In the genomic region with DNA sequence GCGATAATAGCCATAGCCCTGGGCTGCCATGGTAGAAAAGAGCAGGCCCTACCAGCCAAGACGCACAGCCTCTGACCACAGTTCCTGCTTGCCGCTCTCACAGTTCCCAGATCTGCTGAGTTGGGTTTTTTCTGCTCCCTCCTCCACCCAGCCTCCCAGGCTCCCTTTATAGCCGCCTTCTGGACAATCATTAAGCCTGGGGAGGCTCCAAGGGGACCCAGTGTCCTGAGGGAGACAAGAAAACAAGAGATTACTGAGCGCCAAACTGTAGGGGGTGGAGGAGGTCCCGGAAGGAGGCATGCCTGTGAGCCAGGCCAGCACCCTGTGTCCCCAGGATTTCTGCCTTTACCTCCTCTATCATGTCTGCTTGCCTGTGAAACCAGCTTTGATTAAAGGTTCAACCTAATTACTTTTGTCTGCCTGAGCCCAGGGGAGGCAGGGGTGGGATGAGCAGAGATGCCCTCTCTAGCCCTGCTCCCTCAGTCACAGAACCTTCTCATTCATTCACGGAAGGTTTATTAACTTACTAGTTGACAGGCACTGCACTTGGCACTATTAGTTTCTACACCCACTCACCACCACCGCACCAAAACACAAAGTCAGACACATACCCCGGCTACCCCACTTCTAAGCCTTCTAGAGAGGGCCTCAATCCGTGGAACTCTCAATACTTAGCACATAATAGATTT, we compare ENCODE assay signal across 8 cellular contexts. TPM values are rescaled to one million over a fixed set of nuclear protein-coding genes. Genes with fewer than 3 reads are reported as not detected.
DNase-seq lines count a peak whose midpoint lies in the region; ATAC-seq and TF ChIP-seq lines count a peak whose summit lies in the region.

No MANE protein-coding gene starts in this region.

- peak overlapping the region; percentile 14 for H4K12ac ChIP-seq in trophoblast cell (ENCODE audit: low read depth, low read length)

- no peak overlapping the region for H4K91ac ChIP-seq in trophoblast cell (ENCODE audit: low read depth, low read length)

- peaks cover 11% of the 10 kb centered on the region for H3K36me3 Mint-ChIP-seq in activated CD4-positive, alpha-beta memory T cell treated with anti-CD3 and anti-CD28 coated beads for 36 hours

- peak overlapping the region; percentile 82 for H3K4me3 Mint-ChIP-seq in activated CD4-positive, alpha-beta memory T cell treated with anti-CD3 and anti-CD28 coated beads for 36 hours

- H3K9ac ChIP-seq in trophoblast cell (ENCODE audit: low read length), result peak overlapping the region; percentile 34

- H3K27ac Mint-ChIP-seq in activated CD4-positive, alpha-beta memory T cell treated with anti-CD3 and anti-CD28 coated beads for 36 hours, result peak overlapping the region; percentile 89

- peaks cover 22 to 34% of the 10 kb centered on the region in 2 experiments for H3K36me3 ChIP-seq in trophoblast cell (ENCODE audit: control insufficient read depth in 1 of 2, insufficient read depth in 2 of 2, low read length in 2 of 2)

- peaks cover 10% of the 10 kb centered on the region for H3K79me2 ChIP-seq in trophoblast cell (ENCODE audit: control insufficient read depth, insufficient read depth, low read length, poor library complexity)

- no CpG with 5 or more reads among the region's 10 CpGs for WGBS in trophoblast cell (ENCODE audit: extremely low coverage, insufficient coverage, insufficient read length)

- ATAC-seq in HG03354 (IDR thresholded peaks at IDR 0.05; ENCODE audit: poor library complexity, severe bottlenecking, unreplicated experiment), result peak; percentile 15

- peak overlapping the region; percentile 90 for H3K4me3 ChIP-seq in fibroblast of the aortic adventitia (ENCODE audit: low read depth, low read length)
- no peak overlapping the region for H3K4me3 ChIP-seq in trophoblast cell (ENCODE audit: low read depth, low read length)

- H3K9me3 Mint-ChIP-seq in activated CD4-positive, alpha-beta memory T cell treated with anti-CD3 and anti-CD28 coated beads for 36 hours, result no peaks in the 10 kb centered on the region

- peak; percentile 6 for DNase-seq in NCI-H146 (lab: John Stamatoyannopoulos, UW)
- no peak for DNase-seq in NCI-H146 treated with DMSO at 0.1 percent for 48 hours (lab: John Stamatoyannopoulos, UW; ENCODE audit: unreplicated experiment)
- peak; percentile 72 for DNase-seq in activated CD4-positive, alpha-beta memory T cell treated with anti-CD3 and anti-CD28 coated beads for 36 hours
- no peak for DNase-seq in fibroblast of the aortic adventitia (ENCODE audit: low read depth)
- DNase-seq in trophoblast cell, result no peak
- DNase-seq in DMS153 treated with DMSO at 0.1 percent for 48 hours (lab: John Stamatoyannopoulos, UW; ENCODE audit: unreplicated experiment), result no peak
- DNase-seq in NCI-H1105 treated with DMSO at 0.1 percent for 48 hours (lab: John Stamatoyannopoulos, UW), result no peak

- peak overlapping the region; percentile 4 for H3K18ac ChIP-seq in trophoblast cell (ENCODE audit: low read length)

- H3K4me2 ChIP-seq in trophoblast cell (ENCODE audit: low read length), result peak overlapping the region; percentile 71

- H2AFZ ChIP-seq in trophoblast cell (ENCODE audit: insufficient read depth, low read length, poor library complexity), result no peak overlapping the region

- CTCF ChIA-PET in activated CD4-positive, alpha-beta memory T cell treated with anti-CD3 and anti-CD28 coated beads for 36 hours (lab: Charles Lee), result interaction anchor here (0.8 to 2.4 kb wide), 4 partner anchors 9 to 15 kb away, joined by 3 to 8 read pairs (median 4); a partner anchor contains a TSS

- peaks cover 2% of the 10 kb centered on the region for H3K9me3 ChIP-seq in trophoblast cell (ENCODE audit: insufficient read depth, low read depth, low read length)

- peak overlapping the region; percentile 20 for H2BK120ac ChIP-seq in trophoblast cell (ENCODE audit: insufficient read depth, low read length, poor library complexity)

- no peak overlapping the region for H3K14ac ChIP-seq in trophoblast cell (ENCODE audit: low read length)

- H2AK5ac ChIP-seq in trophoblast cell (ENCODE audit: low read length), result peak overlapping the region; percentile 54

- no peak overlapping the region for H3K27ac ChIP-seq in trophoblast cell (ENCODE audit: low read depth, low read length)

- peaks cover 5% of the 10 kb centered on the region for H3K79me1 ChIP-seq in trophoblast cell (ENCODE audit: low read length)

- POLR2A ChIA-PET in activated CD4-positive, alpha-beta memory T cell treated with anti-CD3 and anti-CD28 coated beads for 36 hours (lab: Charles Lee), result interaction anchor here (1.0 to 3.0 kb wide), 6 partner anchors 10 to 86 kb away, joined by 3 to 17 read pairs (median 4); a partner anchor contains a TSS

- H3K23ac ChIP-seq in trophoblast cell (ENCODE audit: low read length), result no peak overlapping the region

- H3K4ac ChIP-seq in trophoblast cell (ENCODE audit: low read depth, low read length), result peak overlapping the region; percentile 61

- no peak overlapping the region for H2BK5ac ChIP-seq in trophoblast cell (ENCODE audit: low read depth, low read length, poor library complexity)

- H4K8ac ChIP-seq in trophoblast cell (ENCODE audit: low read depth, low read length), result no peak overlapping the region

- no peaks in the 10 kb centered on the region for H3K27me3 Mint-ChIP-seq in activated CD4-positive, alpha-beta memory T cell treated with anti-CD3 and anti-CD28 coated beads for 36 hours

- no peak for TF ChIP-seq CTCF in fibroblast of the aortic adventitia (IDR thresholded peaks at IDR 0.05; ENCODE audit: insufficient read depth, low read length)

- intact Hi-C loops in activated CD4-positive, alpha-beta memory T cell treated with anti-CD3 and anti-CD28 coated beads for 36 hours (cut with micrococcal nuclease), result loop anchor here (1.0 to 2.0 kb wide), 3 partner anchors 11 to 71 kb away; a partner anchor contains a TSS

- no peak overlapping the region for H2BK12ac ChIP-seq in trophoblast cell (ENCODE audit: low read length)

- H3K27me3 ChIP-seq in trophoblast cell (ENCODE audit: insufficient read depth, low read length), result no peaks in the 10 kb centered on the region

- H3K4me1 Mint-ChIP-seq in activated CD4-positive, alpha-beta memory T cell treated with anti-CD3 and anti-CD28 coated beads for 36 hours (ENCODE audit: low read depth), result peaks cover 24% of the 10 kb centered on the region

- peaks cover 32 to 40% of the 10 kb centered on the region in 2 experiments for H3K4me1 ChIP-seq in trophoblast cell (ENCODE audit: control insufficient read depth in 1 of 2, insufficient read depth in 2 of 2, low read length in 2 of 2)

RNA-seq across cellular contexts. Expression of a gene that starts 1.2 kb away (rescaled TPM):
- 10 to 100 TPM; 33.4 to 37.0 TPM for total RNA-seq in activated CD4-positive, alpha-beta memory T cell treated with anti-CD3 and anti-CD28 coated beads for 36 hours
- 13.4 and 15.5 TPM in 2 replicates for total RNA-seq in fibroblast of the aortic adventitia (ENCODE audit: low replicate concordance)
- 22.4 and 23.1 TPM in 2 replicates for polyA plus RNA-seq in trophoblast cell (2013)

RNA-seq across cellular contexts. Expression of a gene that starts 10.9 kb away (rescaled TPM):
- total RNA-seq in activated CD4-positive, alpha-beta memory T cell treated with anti-CD3 and anti-CD28 coated beads for 36 hours, result 10 to 100 TPM; 86.4 to 87.8 TPM
- 61.2 and 79.9 TPM in 2 replicates for total RNA-seq in fibroblast of the aortic adventitia (ENCODE audit: low replicate concordance)
- polyA plus RNA-seq in trophoblast cell (2013), result 64.3 and 64.9 TPM in 2 replicates

RNA-seq across cellular contexts. Expression of a gene that starts 11.3 kb away (rescaled TPM):
- 1,000 to 10,000 TPM; 1,852 to 1,922 TPM for total RNA-seq in activated CD4-positive, alpha-beta memory T cell treated with anti-CD3 and anti-CD28 coated beads for 36 hours
- total RNA-seq in fibroblast of the aortic adventitia (ENCODE audit: low replicate concordance), result 796 and 2,500 TPM in 2 replicates
- 1,849 and 1,855 TPM in 2 replicates for polyA plus RNA-seq in trophoblast cell (2013)

RNA-seq across cellular contexts. Expression of a gene that starts 27.5 kb away (rescaled TPM):
- 100 to 1,000 TPM; 127 to 136 TPM for total RNA-seq in activated CD4-positive, alpha-beta memory T cell treated with anti-CD3 and anti-CD28 coated beads for 36 hours
- 117 and 126 TPM in 2 replicates for total RNA-seq in fibroblast of the aortic adventitia (ENCODE audit: low replicate concordance)
- polyA plus RNA-seq in trophoblast cell (2013), result 230 and 246 TPM in 2 replicates

RNA-seq across cellular contexts. Expression of a gene that starts 31.5 kb away (rescaled TPM):
- total RNA-seq in activated CD4-positive, alpha-beta memory T cell treated with anti-CD3 and anti-CD28 coated beads for 36 hours, result 10 to 100 TPM; 21.4 to 22.3 TPM
- total RNA-seq in fibroblast of the aortic adventitia (ENCODE audit: low replicate concordance), result 30.9 and 63.4 TPM in 2 replicates
- polyA plus RNA-seq in trophoblast cell (2013), result 20.6 and 22.3 TPM in 2 replicates

Comparison
In these comparisons a context has a peak if more than half of its experiments do, and no peak if none do; other contexts are left out.
1. DNase-seq: peak in NCI-H146 (single experiment) and activated CD4-positive, alpha-beta memory T cell treated with anti-CD3 and anti-CD28 coated beads for 36 hours (single experiment); none in NCI-H146 treated with DMSO at 0.1 percent for 48 hours (single experiment), fibroblast of the aortic adventitia (single experiment), trophoblast cell (0 of 2), DMS153 treated with DMSO at 0.1 percent for 48 hours (single experiment) and NCI-H1105 treated with DMSO at 0.1 percent for 48 hours (single experiment).